Comparison of ENCODE assay signal across 25 cellular contexts in the genomic region with DNA sequence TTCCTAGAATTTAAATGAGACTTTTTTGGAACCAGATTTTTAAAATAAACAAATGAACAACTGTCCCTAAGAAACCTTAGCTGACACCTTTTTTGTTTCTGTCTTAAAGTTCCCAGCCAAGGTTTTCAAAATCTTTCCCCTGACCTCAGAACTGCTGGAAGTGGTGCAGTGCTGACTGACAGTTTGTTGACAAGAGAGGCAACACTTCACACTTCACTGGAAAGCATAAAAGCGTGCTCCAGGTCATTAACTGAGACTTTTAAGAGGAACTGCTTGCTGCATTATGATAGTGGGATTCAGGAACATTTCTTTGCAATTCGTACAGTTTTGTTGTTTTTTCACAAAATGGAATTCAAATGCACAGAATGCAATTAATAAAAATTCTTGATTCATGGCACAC. TPM values are rescaled to one million over a fixed set of nuclear protein-coding genes. Genes with fewer than 3 reads are reported as not detected.
DNase-seq lines count a peak whose midpoint lies in the region; ATAC-seq and TF ChIP-seq lines count a peak whose summit lies in the region.
"Had no signal": no experiment of that assay in that cellular context is flagged by ENCODE, and none has a peak within 500 bp of the region (broad histone marks: within the 10 kb centered on the region; RNA-seq: fewer than 3 reads in every experiment).

No MANE protein-coding gene starts in this region.

- TF ChIP-seq CTCF in DOHH2 (IDR thresholded peaks at IDR 0.05; ENCODE audit: low read depth, low read length, poor library complexity, severe bottlenecking) (no peak), left lung (IDR thresholded peaks at IDR 0.05) (no peak), Caco-2 (IDR thresholded peaks at IDR 0.05; ENCODE audit: insufficient read depth in 1 of 2, low read depth in 1 of 2, low read length in 1 of 2, severe bottlenecking in 1 of 2, unreplicated experiment in 1 of 2) (no peak)

- no peak overlapping the region for H3K9ac ChIP-seq in BLaER1

- H3K9me3 ChIP-seq in BLaER1 (peaks cover 13% of the 10 kb centered on the region), DOHH2 (ENCODE audit: control insufficient read depth, insufficient read depth, low read length) (no peaks in the 10 kb centered on the region), left lung (no peaks in the 10 kb centered on the region), Caco-2 (no peaks in the 10 kb centered on the region)
- H3K9me3 ChIP-seq: MG63, SJSA1, testis had no signal

- H3F3A ChIP-seq in DOHH2 (ENCODE audit: control insufficient read depth, insufficient read depth): peaks cover 64% of the 10 kb centered on the region

- no peak overlapping the region for H3K4me3 Mint-ChIP-seq in Caco-2 (ENCODE audit: unreplicated experiment)
- H3K4me3 Mint-ChIP-seq in activated CD8-positive, alpha-beta T cell treated with anti-CD3 and anti-CD28 coated beads, Interleukin-2, amount 10 ng/mL, durations not matched to agents 7 days and 5 days: no peak overlapping the region
- H3K4me3 Mint-ChIP-seq: activated CD8-positive, alpha-beta T cell treated with anti-CD3 and anti-CD28 coated beads for 36 hours; activated naive CD4-positive, alpha-beta T cell treated with anti-CD3 and anti-CD28 coated beads for 36 hours; activated T-cell treated with anti-CD3 and anti-CD28 coated beads, Interleukin-2, amount 50 U/mL, for 24 hours; CD8-positive, alpha-beta T cell; central memory CD8-positive, alpha-beta T cell; H9 had no signal

- H3K27ac Mint-ChIP-seq in Caco-2 (ENCODE audit: unreplicated experiment): no peak overlapping the region
- no peak overlapping the region for H3K27ac Mint-ChIP-seq in activated CD8-positive, alpha-beta T cell treated with anti-CD3 and anti-CD28 coated beads, Interleukin-2, amount 10 ng/mL, durations not matched to agents 7 days and 5 days
- H3K27ac Mint-ChIP-seq: activated CD8-positive, alpha-beta T cell treated with anti-CD3 and anti-CD28 coated beads for 36 hours; activated naive CD4-positive, alpha-beta T cell treated with anti-CD3 and anti-CD28 coated beads for 36 hours; activated T-cell treated with anti-CD3 and anti-CD28 coated beads, Interleukin-2, amount 50 U/mL, for 24 hours; CD8-positive, alpha-beta T cell; H9 had no signal

- H3K36me3 ChIP-seq in BLaER1 (no peaks in the 10 kb centered on the region), DOHH2 (ENCODE audit: control insufficient read depth, low read length) (no peaks in the 10 kb centered on the region; the same call in 1 of the 2 replicates), left lung (no peaks in the 10 kb centered on the region), Caco-2 (ENCODE audit: control insufficient read depth, insufficient read depth, low read length) (no peaks in the 10 kb centered on the region)
- H3K36me3 ChIP-seq: MG63, SJSA1 had no signal

- H3K79me2 ChIP-seq in DOHH2 (ENCODE audit: control insufficient read depth, low read length): peaks cover 6% of the 10 kb centered on the region

- H3K4me1 Mint-ChIP-seq in Caco-2 (ENCODE audit: low read depth, unreplicated experiment): peaks cover 28% of the 10 kb centered on the region
- H3K4me1 Mint-ChIP-seq in activated CD8-positive, alpha-beta T cell treated with anti-CD3 and anti-CD28 coated beads, Interleukin-2, amount 10 ng/mL, durations not matched to agents 7 days and 5 days (ENCODE audit: low read depth): peaks cover 65% of the 10 kb centered on the region

- peaks cover 66% of the 10 kb centered on the region for H3K4me1 ChIP-seq in BLaER1
- H3K4me1 ChIP-seq in DOHH2 (ENCODE audit: control insufficient read depth, low read length): peaks cover 99% of the 10 kb centered on the region
- peaks cover 16 to 25% of the 10 kb centered on the region in 2 donors for H3K4me1 ChIP-seq in left lung
- H3K4me1 ChIP-seq in Caco-2: peaks cover 34% of the 10 kb centered on the region
- H3K4me1 ChIP-seq: SJSA1 had no signal

- peak; percentile 51 for DNase-seq in NCI-H345 treated with DMSO at 0.1 percent for 48 hours (lab: John Stamatoyannopoulos, UW; ENCODE audit: unreplicated experiment)
- DNase-seq in left lung: no peak
- DNase-seq in effector CD8-positive, alpha-beta T cell (lab: John Stamatoyannopoulos, UW): no peak
- no peak for DNase-seq in amniotic stem cell (lab: John Stamatoyannopoulos, UW)
- DNase-seq in Caco-2: no peak
- DNase-seq in activated CD8-positive, alpha-beta T cell treated with anti-CD3 and anti-CD28 coated beads, Interleukin-2, amount 10 ng/mL, durations not matched to agents 7 days and 5 days: no peak
- DNase-seq: activated CD8-positive, alpha-beta T cell treated with anti-CD3 and anti-CD28 coated beads for 36 hours; activated naive CD4-positive, alpha-beta T cell treated with anti-CD3 and anti-CD28 coated beads for 36 hours; activated T-cell treated with anti-CD3 and anti-CD28 coated beads, Interleukin-2, amount 50 U/mL, for 24 hours; CD8-positive, alpha-beta T cell; effector memory CD4-positive, alpha-beta T cell; H9; MG63; NCI-H1930; NCI-H526 treated with DMSO at 0.1 percent for 48 hours; PC-3; right cardiac atrium; stimulated activated CD4-positive, alpha-beta T cell treated with anti-CD3 and anti-CD28 coated beads, Interleukin-15, amount 100 ng/mL, for 24 hours; T-helper 2 cell; testis had no signal

- POLR2A ChIA-PET in Caco-2 (lab: Charles Lee): no interaction called here
- POLR2A ChIA-PET in activated CD8-positive, alpha-beta T cell treated with anti-CD3 and anti-CD28 coated beads, Interleukin-2, amount 10 ng/mL, durations not matched to agents 7 days and 5 days (lab: Charles Lee): no interaction called here

- H4K20me1 ChIP-seq in BLaER1 (no peaks in the 10 kb centered on the region), DOHH2 (ENCODE audit: control insufficient read depth, insufficient read depth, low read depth, low read length) (no peaks in the 10 kb centered on the region)

- H3K27ac ChIP-seq in BLaER1 (no peak overlapping the region), DOHH2 (ENCODE audit: low read depth, low read length) (peak overlapping the region; percentile 97), left lung (no peak overlapping the region)
- H3K27ac ChIP-seq: SJSA1, testis had no signal

- no peaks in the 10 kb centered on the region for H3K27me3 Mint-ChIP-seq in Caco-2 (ENCODE audit: insufficient read depth, unreplicated experiment)
- no peaks in the 10 kb centered on the region for H3K27me3 Mint-ChIP-seq in activated CD8-positive, alpha-beta T cell treated with anti-CD3 and anti-CD28 coated beads, Interleukin-2, amount 10 ng/mL, durations not matched to agents 7 days and 5 days (ENCODE audit: low read depth)
- H3K27me3 Mint-ChIP-seq: activated CD8-positive, alpha-beta T cell treated with anti-CD3 and anti-CD28 coated beads for 36 hours; activated T-cell treated with anti-CD3 and anti-CD28 coated beads, Interleukin-2, amount 50 U/mL, for 24 hours; central memory CD8-positive, alpha-beta T cell had no signal

- H3K4me3 ChIP-seq in BLaER1 (no peak overlapping the region), DOHH2 (ENCODE audit: low read length) (peak overlapping the region; percentile 55), left lung (no peak overlapping the region), Caco-2 (ENCODE audit: low read depth, low read length) (no peak overlapping the region)
- H3K4me3 ChIP-seq: MG63, SJSA1, testis had no signal

- no peaks in the 10 kb centered on the region for H3K9me3 Mint-ChIP-seq in Caco-2 (ENCODE audit: unreplicated experiment)
- H3K9me3 Mint-ChIP-seq in activated CD8-positive, alpha-beta T cell treated with anti-CD3 and anti-CD28 coated beads, Interleukin-2, amount 10 ng/mL, durations not matched to agents 7 days and 5 days (ENCODE audit: insufficient read depth): no peaks in the 10 kb centered on the region
- H3K9me3 Mint-ChIP-seq: activated CD8-positive, alpha-beta T cell treated with anti-CD3 and anti-CD28 coated beads for 36 hours; activated naive CD4-positive, alpha-beta T cell treated with anti-CD3 and anti-CD28 coated beads for 36 hours; activated T-cell treated with anti-CD3 and anti-CD28 coated beads, Interleukin-2, amount 50 U/mL, for 24 hours; CD8-positive, alpha-beta T cell; central memory CD8-positive, alpha-beta T cell; H9 had no signal

- BruUV-seq in Caco-2 (replicated peaks; lab: Mats Ljungman, UMichigan): no TSS peak

- no peaks in the 10 kb centered on the region for H3K27me3 ChIP-seq in BLaER1
- no peaks in the 10 kb centered on the region for H3K27me3 ChIP-seq in DOHH2 (ENCODE audit: control insufficient read depth, low read length)
- H3K27me3 ChIP-seq in left lung: no peaks in the 10 kb centered on the region
- no peaks in the 10 kb centered on the region for H3K27me3 ChIP-seq in Caco-2 (replicated peaks; ENCODE audit: control insufficient read depth, insufficient read depth, low read length)
- H3K27me3 ChIP-seq: MG63, testis had no signal

- no peaks in the 10 kb centered on the region for H3K9me2 ChIP-seq in DOHH2 (replicated peaks; ENCODE audit: control insufficient read depth, low read length)

- ATAC-seq in left lung: peak; percentile 25
- ATAC-seq in activated CD8-positive, alpha-beta T cell treated with anti-CD3 and anti-CD28 coated beads, Interleukin-2, amount 10 ng/mL, durations not matched to agents 7 days and 5 days: no peak
- ATAC-seq: activated CD8-positive, alpha-beta T cell treated with anti-CD3 and anti-CD28 coated beads for 36 hours; CD8-positive, alpha-beta T cell; left lobe of liver; PC-3; right cardiac atrium had no signal

- peak overlapping the region; percentile 91 for H3K4me2 ChIP-seq in BLaER1
- peak overlapping the region; percentile 93 for H3K4me2 ChIP-seq in DOHH2 (ENCODE audit: low read length)

- intact Hi-C loops in left lung (cut with DNase I): no loop called here
- intact Hi-C loops in Caco-2 (cut with micrococcal nuclease; ENCODE audit: unreplicated experiment): no loop called here

- H3K36me3 Mint-ChIP-seq in Caco-2 (ENCODE audit: insufficient read depth, unreplicated experiment): peaks cover 18% of the 10 kb centered on the region
- no peaks in the 10 kb centered on the region for H3K36me3 Mint-ChIP-seq in activated CD8-positive, alpha-beta T cell treated with anti-CD3 and anti-CD28 coated beads, Interleukin-2, amount 10 ng/mL, durations not matched to agents 7 days and 5 days (ENCODE audit: low read depth)
- H3K36me3 Mint-ChIP-seq: CD8-positive, alpha-beta T cell had no signal

- CTCF ChIA-PET in Caco-2 (lab: Charles Lee): no interaction called here
- CTCF ChIA-PET in activated CD8-positive, alpha-beta T cell treated with anti-CD3 and anti-CD28 coated beads, Interleukin-2, amount 10 ng/mL, durations not matched to agents 7 days and 5 days (lab: Charles Lee): interaction anchor here (1.4 kb wide), 1 partner anchor 78 kb away, joined by 4 read pairs; no protein-coding TSS in a partner anchor

RNA-seq across cellular contexts. Expression of a gene that starts 36.2 kb away (rescaled TPM):
- 10 to 100 TPM; 81.9 to 93.1 TPM for total RNA-seq in left lung
- 78.7 and 81.0 TPM in 2 replicates for total RNA-seq in Caco-2 (2022)
- total RNA-seq in activated CD8-positive, alpha-beta T cell treated with anti-CD3 and anti-CD28 coated beads, Interleukin-2, amount 10 ng/mL, durations not matched to agents 7 days and 5 days: 10 to 100 TPM; 51.3 to 52.4 TPM
